Comparison of ENCODE assay signal across 1 cellular context in genomic region chr7:157129200-157129599, GRCh38.
TF ChIP-seq lines count a peak whose summit lies in the region.

No MANE protein-coding gene starts in this region.

TF ChIP-seq in HCT116, 20 proteins besides CTCF, POLR2A, EP300 and RAD21 (continued from another document):
- no peak for TF ChIP-seq ATF3 (IDR thresholded peaks at IDR 0.05)
- no peak for TF ChIP-seq SP1 (IDR thresholded peaks at IDR 0.05; ENCODE audit: low read depth)
- TF ChIP-seq SRF (IDR thresholded peaks at IDR 0.05; ENCODE audit: low read depth) = no peak
- TF ChIP-seq MAX (IDR thresholded peaks at IDR 0.05) = no peak
- TF ChIP-seq FOSL1 (IDR thresholded peaks at IDR 0.05; ENCODE audit: low read depth) = no peak
- TF ChIP-seq ZNF274 (IDR thresholded peaks at IDR 0.05; ENCODE audit: low read depth, low read length) = no peak
- TF ChIP-seq YY1 (IDR thresholded peaks at IDR 0.05; ENCODE audit: extremely low read depth, insufficient replicate concordance, low read depth, low read length) = no peak
- TF ChIP-seq POLR2AphosphoS5 (IDR thresholded peaks at IDR 0.05; ENCODE audit: low read depth, low read length) = no peak
- TF ChIP-seq ELF1 (IDR thresholded peaks at IDR 0.05; ENCODE audit: borderline replicate concordance, low read depth) = no peak
- no peak for TF ChIP-seq EZH2phosphoT487 (IDR thresholded peaks at IDR 0.05; ENCODE audit: borderline replicate concordance)
- no peak for TF ChIP-seq ZBTB33 (IDR thresholded peaks at IDR 0.05; ENCODE audit: extremely low read depth, insufficient replicate concordance, low read length)
